ENCODE assay signal across 16 cellular contexts in genomic region chr7:35817181-35817580, GRCh38. TPM values are rescaled to one million over a fixed set of nuclear protein-coding genes. Genes with fewer than 3 reads are reported as not detected.
A peak's percentile ranks its signal among the peaks of the same experiment; 100 is the strongest.
DNase-seq lines count a peak whose midpoint lies in the region; ATAC-seq and TF ChIP-seq lines count a peak whose summit lies in the region.
"Had no signal": no experiment of that assay in that cellular context is flagged by ENCODE, and none has a peak within 500 bp of the region (broad histone marks: within the 10 kb centered on the region; RNA-seq: fewer than 3 reads in every experiment).

No MANE protein-coding gene starts in this region.

- peak overlapping the region; percentile 81 for H3K27ac Mint-ChIP-seq in activated T-cell treated with anti-CD3 and anti-CD28 coated beads, Interleukin-2, amount 50 U/mL, for 72 hours
- H3K27ac Mint-ChIP-seq in activated T-helper 2 cell treated with anti-CD3 and anti-CD28 coated beads, Interferon-gamma antibody, Interleukin-2, Interleukin-4, amounts not matched to agents 10 μg/mL and 5 μg/mL and 100 μg/mL, durations not matched to agents 14 hours and 24 hours and 36 hours, result peak overlapping the region; percentile 6
- H3K27ac Mint-ChIP-seq in naive thymus-derived CD4-positive, alpha-beta T cell, result no peak overlapping the region
- H3K27ac Mint-ChIP-seq in type B pancreatic cell, result peak overlapping the region; percentile 78
- H3K27ac Mint-ChIP-seq: CD4-positive, CD25-positive, alpha-beta regulatory T cell had no signal

- peak; percentile 41 to 60 for ATAC-seq in activated T-cell treated with anti-CD3 and anti-CD28 coated beads, Interleukin-2, amount 50 U/mL, for 72 hours (replicated peaks in 1 of 2)
- no peak for ATAC-seq in naive thymus-derived CD4-positive, alpha-beta T cell
- ATAC-seq: A549, K562 had no signal

- no peaks in the 10 kb centered on the region for H3K4me1 ChIP-seq in naive thymus-derived CD4-positive, alpha-beta T cell (ENCODE audit: control insufficient read depth in 2 of 2, insufficient read depth in 2 of 2, low read length in 2 of 2)
- H3K4me1 ChIP-seq: A549 had no signal

- POLR2A ChIA-PET in naive thymus-derived CD4-positive, alpha-beta T cell (lab: Charles Lee), result no interaction called here

- no peaks in the 10 kb centered on the region for H3K27me3 ChIP-seq in naive thymus-derived CD4-positive, alpha-beta T cell (ENCODE audit: control insufficient read depth in 2 of 2, insufficient read depth in 2 of 2, low read length in 2 of 2)
- H3K27me3 ChIP-seq: Peyer's patch had no signal

- H3K9me3 Mint-ChIP-seq in activated T-cell treated with anti-CD3 and anti-CD28 coated beads, Interleukin-2, amount 50 U/mL, for 72 hours, result peaks cover 0 to 2% of the 10 kb centered on the region in 2 donors
- peaks cover 33% of the 10 kb centered on the region for H3K9me3 Mint-ChIP-seq in activated T-helper 2 cell treated with anti-CD3 and anti-CD28 coated beads, Interferon-gamma antibody, Interleukin-2, Interleukin-4, amounts not matched to agents 10 μg/mL and 5 μg/mL and 100 μg/mL, durations not matched to agents 14 hours and 24 hours and 36 hours
- peaks cover 6 to 69% (median 37%) of the 10 kb centered on the region in 11 donors for H3K9me3 Mint-ChIP-seq in naive thymus-derived CD4-positive, alpha-beta T cell
- H3K9me3 Mint-ChIP-seq in type B pancreatic cell, result peaks cover 43% of the 10 kb centered on the region

- no peaks in the 10 kb centered on the region for H3K27me3 Mint-ChIP-seq in activated T-cell treated with anti-CD3 and anti-CD28 coated beads, Interleukin-2, amount 50 U/mL, for 72 hours (ENCODE audit: low read depth)
- H3K27me3 Mint-ChIP-seq in activated T-helper 2 cell treated with anti-CD3 and anti-CD28 coated beads, Interferon-gamma antibody, Interleukin-2, Interleukin-4, amounts not matched to agents 10 μg/mL and 5 μg/mL and 100 μg/mL, durations not matched to agents 14 hours and 24 hours and 36 hours (ENCODE audit: low read depth), result no peaks in the 10 kb centered on the region
- no peaks in the 10 kb centered on the region for H3K27me3 Mint-ChIP-seq in naive thymus-derived CD4-positive, alpha-beta T cell
- no peaks in the 10 kb centered on the region for H3K27me3 Mint-ChIP-seq in type B pancreatic cell
- H3K27me3 Mint-ChIP-seq: CD4-positive, CD25-positive, alpha-beta regulatory T cell had no signal

- CTCF ChIA-PET in naive thymus-derived CD4-positive, alpha-beta T cell (lab: Charles Lee), result no interaction called here

- peaks cover 10 to 13% of the 10 kb centered on the region in 2 donors for H3K36me3 Mint-ChIP-seq in activated T-cell treated with anti-CD3 and anti-CD28 coated beads, Interleukin-2, amount 50 U/mL, for 72 hours (ENCODE audit: insufficient read depth in 2 of 2)
- H3K36me3 Mint-ChIP-seq in activated T-helper 2 cell treated with anti-CD3 and anti-CD28 coated beads, Interferon-gamma antibody, Interleukin-2, Interleukin-4, amounts not matched to agents 10 μg/mL and 5 μg/mL and 100 μg/mL, durations not matched to agents 14 hours and 24 hours and 36 hours (ENCODE audit: low read depth), result peaks cover 57% of the 10 kb centered on the region
- H3K36me3 Mint-ChIP-seq in naive thymus-derived CD4-positive, alpha-beta T cell, result peaks cover 21 to 72% (median 63%) of the 10 kb centered on the region in 5 donors
- H3K36me3 Mint-ChIP-seq in type B pancreatic cell, result peaks cover 59% of the 10 kb centered on the region

- no peak overlapping the region for H3K27ac ChIP-seq in naive thymus-derived CD4-positive, alpha-beta T cell (ENCODE audit: low read depth, low read length)
- H3K27ac ChIP-seq: A549, Peyer's patch had no signal

- peak overlapping the region in 1 of 2 donors; percentile 57 for H3K4me3 Mint-ChIP-seq in activated T-cell treated with anti-CD3 and anti-CD28 coated beads, Interleukin-2, amount 50 U/mL, for 72 hours
- H3K4me3 Mint-ChIP-seq in activated T-helper 2 cell treated with anti-CD3 and anti-CD28 coated beads, Interferon-gamma antibody, Interleukin-2, Interleukin-4, amounts not matched to agents 10 μg/mL and 5 μg/mL and 100 μg/mL, durations not matched to agents 14 hours and 24 hours and 36 hours (ENCODE audit: low read depth), result no peak overlapping the region
- peak overlapping the region in 7 of 10 donors; percentile 0 to 61 (median 41) for H3K4me3 Mint-ChIP-seq in naive thymus-derived CD4-positive, alpha-beta T cell
- H3K4me3 Mint-ChIP-seq in type B pancreatic cell, result peak overlapping the region; percentile 5

- H3K9me3 ChIP-seq in naive thymus-derived CD4-positive, alpha-beta T cell (ENCODE audit: control insufficient read depth in 2 of 3, low read length in 3 of 3), result peaks cover 0 to 10% (median 4%) of the 10 kb centered on the region in 3 experiments
- H3K9me3 ChIP-seq: Peyer's patch had no signal

- no peak for DNase-seq in activated T-cell treated with anti-CD3 and anti-CD28 coated beads, Interleukin-2, amount 50 U/mL, for 72 hours
- DNase-seq in activated T-cell treated with anti-CD3 and anti-CD28 coated beads, Interleukin-2, amount 50 U/mL, for 1 hour, result no peak
- DNase-seq in activated T-helper 2 cell treated with anti-CD3 and anti-CD28 coated beads, Interferon-gamma antibody, Interleukin-2, Interleukin-4, amounts not matched to agents 10 μg/mL and 5 μg/mL and 100 μg/mL, durations not matched to agents 14 hours and 24 hours and 36 hours (ENCODE audit: low spot score), result no peak
- DNase-seq in naive thymus-derived CD4-positive, alpha-beta T cell, result no peak
- DNase-seq in type B pancreatic cell (ENCODE audit: extremely low spot score, unreplicated experiment) (no peak), iPS-NIHi7 (ENCODE audit: extremely low spot score) (no peak), head of caudate nucleus (no peak)
- no peak for DNase-seq in activated CD8-positive, alpha-beta memory T cell treated with anti-CD3 and anti-CD28 coated beads, Interleukin-2, amount 50 U/mL, for 48 hours
- DNase-seq: CD4-positive, CD25-positive, alpha-beta regulatory T cell; DMS79 treated with DMSO at 0.1 percent for 48 hours; NCI-H1436 treated with DMSO at 0.1 percent for 48 hours; NCI-H2081 treated with DMSO at 0.1 percent for 48 hours; NCI-H524; Peyer's patch had no signal

- intact Hi-C loops in activated T-helper 2 cell treated with anti-CD3 and anti-CD28 coated beads, Interferon-gamma antibody, Interleukin-2, Interleukin-4, amounts not matched to agents 10 μg/mL and 5 μg/mL and 100 μg/mL, durations not matched to agents 14 hours and 24 hours and 36 hours (cut with micrococcal nuclease), result loop anchor here (5.0 kb wide), 1 partner anchor 125 kb away; no protein-coding TSS in a partner anchor
- intact Hi-C loops in naive thymus-derived CD4-positive, alpha-beta T cell (cut with micrococcal nuclease), result no loop called here
- intact Hi-C loops in head of caudate nucleus (cut with DNase I), result no loop called here

- H3K4me1 Mint-ChIP-seq in activated T-cell treated with anti-CD3 and anti-CD28 coated beads, Interleukin-2, amount 50 U/mL, for 72 hours (ENCODE audit: low read depth), result peaks cover 76% of the 10 kb centered on the region
- H3K4me1 Mint-ChIP-seq in activated T-helper 2 cell treated with anti-CD3 and anti-CD28 coated beads, Interferon-gamma antibody, Interleukin-2, Interleukin-4, amounts not matched to agents 10 μg/mL and 5 μg/mL and 100 μg/mL, durations not matched to agents 14 hours and 24 hours and 36 hours (ENCODE audit: low read depth), result peaks cover 59% of the 10 kb centered on the region
- peaks cover 49 to 91% (median 85%) of the 10 kb centered on the region in 7 donors for H3K4me1 Mint-ChIP-seq in naive thymus-derived CD4-positive, alpha-beta T cell
- H3K4me1 Mint-ChIP-seq in type B pancreatic cell (ENCODE audit: unreplicated experiment), result peaks cover 3% of the 10 kb centered on the region

- no peak overlapping the region for H3K4me3 ChIP-seq in naive thymus-derived CD4-positive, alpha-beta T cell (ENCODE audit: low read length)
- H3K4me3 ChIP-seq: A549, K562, Peyer's patch had no signal

- H3K36me3 ChIP-seq in naive thymus-derived CD4-positive, alpha-beta T cell (ENCODE audit: control insufficient read depth in 2 of 3, insufficient read depth in 3 of 3, low read length in 3 of 3), result no peaks in the 10 kb centered on the region
- H3K36me3 ChIP-seq: Peyer's patch had no signal

- TF ChIP-seq CTCF in type B pancreatic cell (conservative IDR thresholded peaks at IDR 0.05), result no peak

RNA-seq across cellular contexts. Expression of gene SEPTIN7, which starts 16.3 kb away (rescaled TPM):
- total RNA-seq in activated T-cell treated with anti-CD3 and anti-CD28 coated beads, Interleukin-2, amount 50 U/mL, for 72 hours, result 100 to 1,000 TPM; 199 to 206 TPM
- 228 and 236 TPM in 2 replicates for total RNA-seq in activated T-helper 2 cell treated with anti-CD3 and anti-CD28 coated beads, Interferon-gamma antibody, Interleukin-2, Interleukin-4, amounts not matched to agents 10 μg/mL and 5 μg/mL and 100 μg/mL, durations not matched to agents 14 hours and 24 hours and 36 hours
- 100 to 1,000 TPM; 174 to 235 (median 193) TPM for total RNA-seq in naive thymus-derived CD4-positive, alpha-beta T cell
- 100 to 1,000 TPM; 405 to 566 TPM for polyA plus RNA-seq in naive thymus-derived CD4-positive, alpha-beta T cell
- total RNA-seq in type B pancreatic cell (ENCODE audit: low replicate concordance), result 156 and 200 TPM in 2 replicates

Comparison
In these comparisons a context has a peak if more than half of its experiments do, and no peak if none do; other contexts are left out.
1. H3K27ac Mint-ChIP-seq: peak in activated T-cell treated with anti-CD3 and anti-CD28 coated beads, Interleukin-2, amount 50 U/mL, for 72 hours (single experiment), activated T-helper 2 cell treated with anti-CD3 and anti-CD28 coated beads, Interferon-gamma antibody, Interleukin-2, Interleukin-4, amounts not matched to agents 10 μg/mL and 5 μg/mL and 100 μg/mL, durations not matched to agents 14 hours and 24 hours and 36 hours (single experiment) and type B pancreatic cell (single experiment); none in naive thymus-derived CD4-positive, alpha-beta T cell (0 of 9).